Comparison of ENCODE assay signal across 8 cellular contexts in genomic region chr7:26500749-26501352, GRCh38.
DNase-seq lines count a peak whose midpoint lies in the region; ATAC-seq lines count a peak whose summit lies in the region.

No MANE protein-coding gene starts in this region.

- peaks cover 5% of the 10 kb centered on the region for H3K4me1 Mint-ChIP-seq in T-helper 17 cell

- DNase-seq in NCI-H2029 treated with DMSO at 0.1 percent for 48 hours (lab: John Stamatoyannopoulos, UW) (peak; percentile 24), NCI-H2029 (lab: John Stamatoyannopoulos, UW) (no peak), LoVo (ENCODE audit: low spot score) (peak; percentile 57), T-helper 17 cell (no peak), kidney tubule cell (ENCODE audit: low spot score) (peak; percentile 61)

- H3K27me3 Mint-ChIP-seq in T-helper 17 cell: peaks cover 44% of the 10 kb centered on the region

- H3K9me3 ChIP-seq in T-helper 17 cell (ENCODE audit: control insufficient read depth, low read length, poor library complexity, severe bottlenecking): no peaks in the 10 kb centered on the region

- ATAC-seq in T-helper 17 cell: no peak
- no peak for ATAC-seq in HG03565 (IDR thresholded peaks at IDR 0.05; ENCODE audit: unreplicated experiment)
- ATAC-seq in GM19328 (IDR thresholded peaks at IDR 0.05; ENCODE audit: unreplicated experiment): no peak
- ATAC-seq in GM18909 (IDR thresholded peaks at IDR 0.05; ENCODE audit: poor library complexity, unreplicated experiment): no peak

- no peaks in the 10 kb centered on the region for H3K36me3 Mint-ChIP-seq in T-helper 17 cell (ENCODE audit: low read depth)

- peak overlapping the region; percentile 39 for H3K27ac Mint-ChIP-seq in T-helper 17 cell

- H3K4me3 Mint-ChIP-seq in T-helper 17 cell: no peak overlapping the region

Comparison
In these comparisons a context has a peak if more than half of its experiments do, and no peak if none do; other contexts are left out.
1. DNase-seq: peak in NCI-H2029 treated with DMSO at 0.1 percent for 48 hours (single experiment), LoVo (single experiment) and kidney tubule cell (single experiment); none in NCI-H2029 (single experiment) and T-helper 17 cell (0 of 3).